Comparison of ENCODE assay signal across 8 cellular contexts in the genomic region with DNA sequence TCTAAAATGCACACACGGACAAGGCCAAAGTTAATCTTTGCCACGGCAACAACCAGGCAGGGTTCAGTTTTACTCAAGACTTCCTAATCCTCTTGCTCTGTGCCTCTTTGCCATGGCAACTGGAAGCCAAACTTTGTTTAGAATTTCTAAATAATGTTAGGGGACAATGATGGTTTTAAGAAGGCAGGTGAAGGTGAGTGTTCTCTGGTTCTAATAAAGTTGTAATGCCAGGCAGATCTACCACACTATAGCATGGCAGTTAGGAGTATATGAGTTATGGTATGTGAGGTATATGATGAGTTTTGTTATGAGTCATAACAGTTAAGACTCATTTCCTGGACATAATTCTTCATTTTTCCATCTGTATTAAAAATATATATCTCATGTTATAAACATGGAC. TPM values are rescaled to one million over a fixed set of nuclear protein-coding genes. Genes with fewer than 3 reads are reported as not detected.
DNase-seq lines count a peak whose midpoint lies in the region; ATAC-seq and TF ChIP-seq lines count a peak whose summit lies in the region.

No MANE protein-coding gene starts in this region.

- H3K27ac ChIP-seq in SK-N-MC, result peak overlapping the region; percentile 6; the same call in 1 of the 2 replicates

- no peak overlapping the region for H3K9ac ChIP-seq in SK-N-MC (ENCODE audit: insufficient read length)

- no peaks in the 10 kb centered on the region for H3K36me3 Mint-ChIP-seq in endothelial cell (ENCODE audit: low read depth, unreplicated experiment)

- H3K9me3 ChIP-seq in SK-N-MC (ENCODE audit: low read depth, low read length), result no peaks in the 10 kb centered on the region
- H3K9me3 ChIP-seq in mononuclear cell (ENCODE audit: low read depth, low read length), result no peaks in the 10 kb centered on the region

- H3K4me3 Mint-ChIP-seq in endothelial cell (ENCODE audit: unreplicated experiment), result no peak overlapping the region

- DNase-seq in SIG-M5 treated with dmso at 0.1 percent for 504 hours (lab: John Stamatoyannopoulos, UW; ENCODE audit: unreplicated experiment) (peak; percentile 81), SIG-M5 (lab: John Stamatoyannopoulos, UW) (no peak), SK-N-MC (ENCODE audit: low read depth, low spot score) (no peak), endothelial cell (ENCODE audit: low spot score) (no peak), mucosa of gallbladder (ENCODE audit: low spot score) (no peak), NCI-H2196 (lab: John Stamatoyannopoulos, UW; ENCODE audit: unreplicated experiment) (no peak)

- H3K36me3 ChIP-seq in SK-N-MC (ENCODE audit: insufficient read depth, low read length), result no peaks in the 10 kb centered on the region

- no peaks in the 10 kb centered on the region for H3K27me3 ChIP-seq in mononuclear cell (ENCODE audit: insufficient read depth, low read length)

- H3K9me3 Mint-ChIP-seq in endothelial cell (ENCODE audit: unreplicated experiment), result no peaks in the 10 kb centered on the region

- no peak overlapping the region for H3K27ac Mint-ChIP-seq in endothelial cell (ENCODE audit: unreplicated experiment)

- no peaks in the 10 kb centered on the region for H3K4me1 Mint-ChIP-seq in endothelial cell (ENCODE audit: unreplicated experiment)

- peaks cover 32% of the 10 kb centered on the region for H3K4me1 ChIP-seq in mononuclear cell (ENCODE audit: insufficient read depth, low read length)

- peak; percentile 50 for ATAC-seq in HG02973 (IDR thresholded peaks at IDR 0.05; ENCODE audit: unreplicated experiment)

- TF ChIP-seq CTCF in endothelial cell (IDR thresholded peaks at IDR 0.05; ENCODE audit: unreplicated experiment), result no peak

- no peaks in the 10 kb centered on the region for H3K27me3 Mint-ChIP-seq in endothelial cell (ENCODE audit: unreplicated experiment)

- H3K4me3 ChIP-seq in SK-N-MC (peak overlapping the region; percentile 6; the same call in 1 of the 2 replicates), mononuclear cell (ENCODE audit: low read length) (peak overlapping the region; percentile 91)

RNA-seq across cellular contexts. Expression of a gene that starts 2.7 kb away (rescaled TPM):
- total RNA-seq in mononuclear cell, result 1,024 TPM
- not detected for total RNA-seq in endothelial cell (ENCODE audit: unreplicated experiment)
- total RNA-seq in mucosa of gallbladder, result 29.8 TPM

Comparison
In these comparisons a context has a peak if more than half of its experiments do, and no peak if none do; other contexts are left out.
1. RNA of a gene that starts 2.7 kb away (total RNA-seq): 1,024 TPM in mononuclear cell (single experiment); 29.8 TPM in mucosa of gallbladder (single experiment) and not detected in endothelial cell (single experiment); every median in the first group is over 10 times any median in the second.